ENCODE assay signal across 8 cellular contexts in genomic region chr1:41483960-41484844, GRCh38. TPM values are rescaled to one million over a fixed set of nuclear protein-coding genes. Genes with fewer than 3 reads are reported as not detected.
DNase-seq lines count a peak whose midpoint lies in the region; ATAC-seq and TF ChIP-seq lines count a peak whose summit lies in the region.

Gene EDN2 (minus strand): TSS chr1:41484683. CDS start chr1:41484601, 82 bp downstream.

- no peaks in the 10 kb centered on the region for H4K20me1 ChIP-seq in smooth muscle cell (ENCODE audit: low read depth)

- no peak for ATAC-seq in HG03520 (IDR thresholded peaks at IDR 0.05; ENCODE audit: unreplicated experiment)

- H3K27ac ChIP-seq in smooth muscle cell (ENCODE audit: low read depth) = no peak within 1 kb of the TSS

- peaks cover 33% of the 10 kb centered on the region for H3K4me1 ChIP-seq in smooth muscle cell (ENCODE audit: low read depth)

- CTCF ChIA-PET in HEK293T (lab: Yijun Ruan, JAX) = interaction anchor here (0.8 to 2.4 kb wide), 2 partner anchors 8 to 9 kb away, joined by 3 to 10 read pairs; no protein-coding TSS in a partner anchor

- H3K4me3 ChIP-seq in smooth muscle cell = no peak within 1 kb of the TSS

- no peaks in the 10 kb centered on the region for H3K9me3 ChIP-seq in smooth muscle cell (replicated peaks; ENCODE audit: low read depth)

- no peak for TF ChIP-seq CTCF in smooth muscle cell (IDR thresholded peaks at IDR 0.05; ENCODE audit: borderline replicate concordance, insufficient read depth, poor library complexity, severe bottlenecking)

- peak within 1 kb of the TSS; percentile 52 for H3K4me2 ChIP-seq in smooth muscle cell

- no peak within 1 kb of the TSS for H3K9ac ChIP-seq in smooth muscle cell (ENCODE audit: low read depth)

- H3K79me2 ChIP-seq in smooth muscle cell (ENCODE audit: low read depth) = no peaks in the 10 kb centered on the region

- POLR2A ChIA-PET in HEK293T (lab: Yijun Ruan, JAX) = interaction anchor here (1.2 kb wide), 1 partner anchor 12 kb away, joined by 3 read pairs; no protein-coding TSS in a partner anchor

- no peaks in the 10 kb centered on the region for H3F3A ChIP-seq in smooth muscle cell (ENCODE audit: low read depth)

- 87% methylated on average over 28 of the region's 29 CpGs for WGBS in smooth muscle cell (ENCODE audit: low lambda C conversion rate)

- DNase-seq in HEK293T (ENCODE audit: extremely low spot score) (peak; percentile 21), NCI-H526 treated with DMSO at 0.1 percent for 48 hours (lab: John Stamatoyannopoulos, UW) (peak; percentile 91), germinal center (ENCODE audit: low spot score) (peak; percentile 23), smooth muscle cell (lab: John Stamatoyannopoulos, UW; ENCODE audit: unreplicated experiment) (no peak), SW 1271 (lab: John Stamatoyannopoulos, UW) (no peak), cerebellar nuclear complex (lab: John Stamatoyannopoulos, UW) (no peak), midbrain (lab: John Stamatoyannopoulos, UW) (no peak)

- H2AFZ ChIP-seq in smooth muscle cell (ENCODE audit: low read depth) = no peak within 1 kb of the TSS

- H3K27me3 ChIP-seq in smooth muscle cell (ENCODE audit: low read depth) = no peaks in the 10 kb centered on the region

- no peaks in the 10 kb centered on the region for H3K36me3 ChIP-seq in smooth muscle cell (ENCODE audit: low read depth)

TF ChIP-seq in HEK293T, 16 proteins besides CTCF, POLR2A, EP300 and RAD21:
- TF ChIP-seq ELF4 (IDR thresholded peaks at IDR 0.05) (no peak), NFRKB (IDR thresholded peaks at IDR 0.05) (no peak), FOXM1 (IDR thresholded peaks at IDR 0.05; ENCODE audit: borderline replicate concordance) (no peak), FOXA1 (IDR thresholded peaks at IDR 0.05) (no peak), ARNT (IDR thresholded peaks at IDR 0.05) (no peak), TARDBP (IDR thresholded peaks at IDR 0.05) (no peak), FOXK2 (IDR thresholded peaks at IDR 0.05) (no peak), LEF1 (IDR thresholded peaks at IDR 0.05; ENCODE audit: borderline replicate concordance) (no peak), BHLHE40 (IDR thresholded peaks at IDR 0.05; ENCODE audit: borderline replicate concordance) (no peak)
TF ChIP-seq in HEK293T: peak in this region for 0.

RNA-seq across cellular contexts. Expression of gene EDN2, which starts in this region (rescaled TPM):
- total RNA-seq in smooth muscle cell = not detected in 2 replicates
- polyA plus RNA-seq in smooth muscle cell = not detected in 2 replicates

Comparison
In these comparisons a context has a peak if more than half of its experiments do, and no peak if none do; other contexts are left out.
1. DNase-seq: peak in HEK293T (single experiment), NCI-H526 treated with DMSO at 0.1 percent for 48 hours (single experiment) and germinal center (single experiment); none in smooth muscle cell (single experiment), SW 1271 (0 of 2), cerebellar nuclear complex (0 of 2) and midbrain (single experiment).